ENCODE assay signal across 9 cellular contexts in genomic region chr7:127254163-127254684, GRCh38. TPM values are rescaled to one million over a fixed set of nuclear protein-coding genes. Genes with fewer than 3 reads are reported as not detected.
DNase-seq lines count a peak whose midpoint lies in the region; TF ChIP-seq lines count a peak whose summit lies in the region.
"Had no signal": no experiment of that assay in that cellular context is flagged by ENCODE, and none has a peak within 500 bp of the region (broad histone marks: within the 10 kb centered on the region; RNA-seq: fewer than 3 reads in every experiment).

No MANE protein-coding gene starts in this region.

- H3K4me2 ChIP-seq in SU-DHL-6 (ENCODE audit: low read depth, low read length, poor library complexity, severe bottlenecking) = peak overlapping the region; percentile 79
- H3K4me2 ChIP-seq in smooth muscle cell = peak overlapping the region; percentile 88

- H3K27ac Mint-ChIP-seq in T-helper 1 cell treated with Interleukin-12 subunit alpha and Interleukin-12 subunit beta and Interleukin-4 antibody, amounts not matched to agents 30 μg/mL and 1 μg/mL, for 36 hours = no peak overlapping the region

- H3K9me3 Mint-ChIP-seq in T-helper 1 cell treated with Interleukin-12 subunit alpha and Interleukin-12 subunit beta and Interleukin-4 antibody, amounts not matched to agents 30 μg/mL and 1 μg/mL, for 36 hours = peaks cover 3% of the 10 kb centered on the region

- H3K27ac ChIP-seq in SU-DHL-6 (ENCODE audit: low read depth, low read length) (no peak overlapping the region), iPS DF 6.9 (ENCODE audit: low read length) (no peak overlapping the region), smooth muscle cell (ENCODE audit: low read depth) (no peak overlapping the region)

- H3K27me3 Mint-ChIP-seq in T-helper 1 cell treated with Interleukin-12 subunit alpha and Interleukin-12 subunit beta and Interleukin-4 antibody, amounts not matched to agents 30 μg/mL and 1 μg/mL, for 36 hours (ENCODE audit: low read depth) = peaks cover 87% of the 10 kb centered on the region

- H3F3A ChIP-seq in SU-DHL-6 (ENCODE audit: insufficient read depth) = no peaks in the 10 kb centered on the region
- no peaks in the 10 kb centered on the region for H3F3A ChIP-seq in smooth muscle cell (ENCODE audit: low read depth)

- no peak for DNase-seq in T-helper 1 cell
- no peak for DNase-seq in iPS DF 6.9 (ENCODE audit: low read depth, low spot score)
- DNase-seq in smooth muscle cell (lab: John Stamatoyannopoulos, UW; ENCODE audit: unreplicated experiment) = no peak
- no peak for DNase-seq in NCI-H146 (lab: John Stamatoyannopoulos, UW)
- no peak for DNase-seq in middle frontal gyrus (ENCODE audit: extremely low spot score, low spot score)
- DNase-seq in GOT3 (lab: John Stamatoyannopoulos, UW) = no peak

- no peaks in the 10 kb centered on the region for H3K36me3 Mint-ChIP-seq in T-helper 1 cell treated with Interleukin-12 subunit alpha and Interleukin-12 subunit beta and Interleukin-4 antibody, amounts not matched to agents 30 μg/mL and 1 μg/mL, for 36 hours (ENCODE audit: low read depth)

- WGBS in iPS DF 6.9 (ENCODE audit: insufficient coverage, insufficient read length) = no CpG with 5 or more reads among the region's 11 CpGs
- WGBS in smooth muscle cell (ENCODE audit: low lambda C conversion rate) = 41% methylated on average over 11 of the region's 11 CpGs

- no peaks in the 10 kb centered on the region for H3K36me3 ChIP-seq in SU-DHL-6 (ENCODE audit: low read length)
- H3K36me3 ChIP-seq in iPS DF 6.9 (ENCODE audit: control insufficient read depth, insufficient read depth, low read length) = no peaks in the 10 kb centered on the region
- no peaks in the 10 kb centered on the region for H3K36me3 ChIP-seq in smooth muscle cell (ENCODE audit: low read depth)

- H3K79me2 ChIP-seq in SU-DHL-6 (ENCODE audit: insufficient read depth, low read length) (no peaks in the 10 kb centered on the region), smooth muscle cell (ENCODE audit: low read depth) (no peaks in the 10 kb centered on the region)

- H3K4me1 ChIP-seq in iPS DF 6.9 (ENCODE audit: control insufficient read depth, insufficient read depth, low read length) (no peaks in the 10 kb centered on the region; the same call in 1 of the 2 replicates), smooth muscle cell (ENCODE audit: low read depth) (peaks cover 4% of the 10 kb centered on the region)

- H4K20me1 ChIP-seq in SU-DHL-6 (ENCODE audit: low read depth, low read length) (no peaks in the 10 kb centered on the region), smooth muscle cell (ENCODE audit: low read depth) (no peaks in the 10 kb centered on the region)

- H3K4me1 Mint-ChIP-seq in T-helper 1 cell treated with Interleukin-12 subunit alpha and Interleukin-12 subunit beta and Interleukin-4 antibody, amounts not matched to agents 30 μg/mL and 1 μg/mL, for 36 hours (ENCODE audit: low read depth) = peaks cover 9% of the 10 kb centered on the region

- no peak overlapping the region for H3K4me3 ChIP-seq in SU-DHL-6 (ENCODE audit: insufficient read depth, low read length, poor library complexity, severe bottlenecking)
- peak overlapping the region; percentile 85; the same call in 1 of the 2 replicates for H3K4me3 ChIP-seq in iPS DF 6.9 (ENCODE audit: low read length)
- peak overlapping the region; percentile 71 for H3K4me3 ChIP-seq in smooth muscle cell

- peak overlapping the region; percentile 82 for H3K4me3 Mint-ChIP-seq in T-helper 1 cell treated with Interleukin-12 subunit alpha and Interleukin-12 subunit beta and Interleukin-4 antibody, amounts not matched to agents 30 μg/mL and 1 μg/mL, for 36 hours

- H3K9me2 ChIP-seq in SU-DHL-6 (replicated peaks; ENCODE audit: insufficient read depth, low read length) = no peaks in the 10 kb centered on the region

- H3K27me3 ChIP-seq in SU-DHL-6 (ENCODE audit: low read length) (no peaks in the 10 kb centered on the region), iPS DF 6.9 (ENCODE audit: control insufficient read depth, insufficient read depth, low read length) (peaks cover 36% of the 10 kb centered on the region), smooth muscle cell (ENCODE audit: low read depth) (peaks cover 75% of the 10 kb centered on the region)

- TF ChIP-seq CTCF in SU-DHL-6 (IDR thresholded peaks at IDR 0.05; ENCODE audit: insufficient read depth, low read length, poor library complexity, severe bottlenecking) (no peak), smooth muscle cell (IDR thresholded peaks at IDR 0.05; ENCODE audit: borderline replicate concordance, insufficient read depth, poor library complexity, severe bottlenecking) (no peak)

- H3K9ac ChIP-seq in SU-DHL-6 (ENCODE audit: low read length) (no peak overlapping the region), smooth muscle cell (ENCODE audit: low read depth) (no peak overlapping the region)

- H3K9me3 ChIP-seq in SU-DHL-6 (ENCODE audit: insufficient read depth, low read length) = no peaks in the 10 kb centered on the region
- H3K9me3 ChIP-seq in iPS DF 6.9 (ENCODE audit: control insufficient read depth, insufficient read depth, low read length) = no peaks in the 10 kb centered on the region
- H3K9me3 ChIP-seq in smooth muscle cell (replicated peaks; ENCODE audit: low read depth) = no peaks in the 10 kb centered on the region

- no peak overlapping the region for H2AFZ ChIP-seq in SU-DHL-6 (ENCODE audit: low read depth, low read length, severe bottlenecking)
- H2AFZ ChIP-seq in smooth muscle cell (ENCODE audit: low read depth) = no peak overlapping the region

RNA-seq across cellular contexts. Expression of gene GRM8, which starts 1.5 kb away (rescaled TPM):
- 20.5 and 31.3 TPM in 2 replicates for total RNA-seq in smooth muscle cell
- polyA plus RNA-seq in smooth muscle cell = 8.9 and 9.8 TPM in 2 replicates
- polyA plus RNA-seq: AG04450 had no signal
